8 cellular contexts compared by ENCODE assay signal in genomic region chr17:8382880-8383142, GRCh38. TPM values are rescaled to one million over a fixed set of nuclear protein-coding genes. Genes with fewer than 3 reads are reported as not detected.
DNase-seq lines count a peak whose midpoint lies in the region; ATAC-seq and TF ChIP-seq lines count a peak whose summit lies in the region.

No MANE protein-coding gene starts in this region.

- H3K27ac Mint-ChIP-seq in natural killer cell: peak overlapping the region; percentile 89 to 98

- intact Hi-C loops in natural killer cell (cut with micrococcal nuclease): loop anchor here (5.0 to 10.0 kb wide), 2 partner anchors 54 to 362 kb away; partner anchors contain the start of genes CCDC42 and NDEL1

- peak overlapping the region; percentile 77 for H3K27ac ChIP-seq in C4-2B
- H3K27ac ChIP-seq in ectodermal cell (ENCODE audit: insufficient read depth, low read depth, low read length, poor library complexity, severe bottlenecking): peak overlapping the region; percentile 91

- H3K9me3 ChIP-seq in ectodermal cell (ENCODE audit: control insufficient read depth, low read length): no peaks in the 10 kb centered on the region

- no peak for DNase-seq in Jurkat, Clone E6-1 (ENCODE audit: low read depth, low spot score)
- no peak for DNase-seq in natural killer cell
- no peak for DNase-seq in GM10266 (ENCODE audit: extremely low spot score)
- no peak for DNase-seq in DMS153 treated with DMSO at 0.1 percent for 48 hours (lab: John Stamatoyannopoulos, UW; ENCODE audit: unreplicated experiment)
- DNase-seq in DMS53 treated with DMSO at 0.1 percent for 48 hours (lab: John Stamatoyannopoulos, UW; ENCODE audit: unreplicated experiment): no peak
- no peak for DNase-seq in activated CD4-positive, alpha-beta T cell treated with anti-CD3 and anti-CD28 coated beads for 1 hour

- 0% methylated on average over 15 of the region's 15 CpGs for WGBS in ectodermal cell, 2 experiments

- H3K9me3 Mint-ChIP-seq in natural killer cell: no peaks in the 10 kb centered on the region

- TF ChIP-seq CTCF in C4-2B (conservative IDR thresholded peaks at IDR 0.05) (no peak), natural killer cell (IDR thresholded peaks at IDR 0.05) (no peak), GM10266 (IDR thresholded peaks at IDR 0.05; ENCODE audit: control insufficient read depth, insufficient read depth, low read depth, missing control alignments) (no peak)

- peak in 1 of 3 donors; percentile 1 for ATAC-seq in natural killer cell

- H3K36me3 ChIP-seq in ectodermal cell (ENCODE audit: control insufficient read depth, insufficient read depth, low read length): peaks cover 29% of the 10 kb centered on the region

- peak overlapping the region; percentile 99 for H3K4me3 Mint-ChIP-seq in natural killer cell

- peaks cover 0 to 4% of the 10 kb centered on the region in 2 donors for H3K27me3 Mint-ChIP-seq in natural killer cell (ENCODE audit: low read depth in 2 of 2)

- H3K4me1 Mint-ChIP-seq in natural killer cell: peaks cover 51 to 60% of the 10 kb centered on the region in 2 donors

- H3K4me1 ChIP-seq in ectodermal cell (ENCODE audit: control insufficient read depth, insufficient read depth, low read length): peaks cover 4% of the 10 kb centered on the region

- H3K4me3 ChIP-seq in Jurkat, Clone E6-1 (ENCODE audit: low read length): peak overlapping the region; percentile 98
- peak overlapping the region; percentile 93 for H3K4me3 ChIP-seq in ectodermal cell (ENCODE audit: insufficient read depth, low read depth, low read length)

- no peaks in the 10 kb centered on the region for H3K27me3 ChIP-seq in ectodermal cell (ENCODE audit: control insufficient read depth, insufficient read depth, low read length, poor library complexity, severe bottlenecking)

- peaks cover 14% of the 10 kb centered on the region for H3K36me3 Mint-ChIP-seq in natural killer cell

RNA-seq across cellular contexts. Expression of gene RPL26, which starts 0.2 kb away (rescaled TPM):
- polyA plus RNA-seq in Jurkat, Clone E6-1 (2012; ENCODE audit: insufficient read depth, insufficient read length): 4,425 TPM
- polyA plus RNA-seq in ectodermal cell (2013, experiment 1 of 4): 2,443 TPM
- polyA plus RNA-seq in ectodermal cell (2013, experiment 2 of 4): 2,156 TPM
- polyA plus RNA-seq in ectodermal cell (2013, experiment 3 of 4): 3,043 TPM
- polyA plus RNA-seq in ectodermal cell (2013, experiment 4 of 4): 3,270 TPM
- total RNA-seq in natural killer cell: 1,000 to 10,000 TPM; 1,481 to 1,796 (median 1,628) TPM

RNA-seq across cellular contexts. Expression of gene RNF222, which starts 14.8 kb away (rescaled TPM):
- polyA plus RNA-seq in Jurkat, Clone E6-1 (2012; ENCODE audit: insufficient read depth, insufficient read length): not detected
- polyA plus RNA-seq in ectodermal cell (2013, experiment 1 of 4): not detected
- polyA plus RNA-seq in ectodermal cell (2013, experiment 2 of 4): not detected
- not detected for polyA plus RNA-seq in ectodermal cell (2013, experiment 3 of 4)
- not detected for polyA plus RNA-seq in ectodermal cell (2013, experiment 4 of 4)
- 1 to 10 TPM in 1 of 3 donors, under 1 TPM in 2; 0.35 to 1.1 (median 0.52) TPM for total RNA-seq in natural killer cell

RNA-seq across cellular contexts. Expression of gene ODF4, which starts 43.2 kb away (rescaled TPM):
- not detected for polyA plus RNA-seq in Jurkat, Clone E6-1 (2012; ENCODE audit: insufficient read depth, insufficient read length)
- polyA plus RNA-seq in ectodermal cell (2013, experiment 1 of 4): not detected
- polyA plus RNA-seq in ectodermal cell (2013, experiment 2 of 4): not detected
- polyA plus RNA-seq in ectodermal cell (2013, experiment 3 of 4): not detected
- polyA plus RNA-seq in ectodermal cell (2013, experiment 4 of 4): not detected
- not detected for total RNA-seq in natural killer cell

RNA-seq across cellular contexts. Expression of gene NDEL1, which starts 52.9 kb away (rescaled TPM):
- 40.9 TPM for polyA plus RNA-seq in Jurkat, Clone E6-1 (2012; ENCODE audit: insufficient read depth, insufficient read length)
- polyA plus RNA-seq in ectodermal cell (2013, experiment 1 of 4): 33.7 TPM
- 38.0 TPM for polyA plus RNA-seq in ectodermal cell (2013, experiment 2 of 4)
- 25.3 TPM for polyA plus RNA-seq in ectodermal cell (2013, experiment 3 of 4)
- 28.6 TPM for polyA plus RNA-seq in ectodermal cell (2013, experiment 4 of 4)
- total RNA-seq in natural killer cell: 100 to 1,000 TPM; 174 to 219 (median 193) TPM
